ENCODE assay signal across 25 cellular contexts in genomic region chr20:61290721-61291120, GRCh38. TPM values are rescaled to one million over a fixed set of nuclear protein-coding genes. Genes with fewer than 3 reads are reported as not detected.
A peak's percentile ranks its signal among the peaks of the same experiment; 100 is the strongest.
DNase-seq lines count a peak whose midpoint lies in the region; ATAC-seq, FAIRE-seq and TF ChIP-seq lines count a peak whose summit lies in the region.
"Had no signal": no experiment of that assay in that cellular context is flagged by ENCODE, and none has a peak within 500 bp of the region (broad histone marks: within the 10 kb centered on the region; RNA-seq: fewer than 3 reads in every experiment).

No MANE protein-coding gene starts in this region.

- TF ChIP-seq EP300 in HepG2 (IDR thresholded peaks at IDR 0.05; ENCODE audit: low read depth in 2 of 2, low read length in 2 of 2) (no peak), HepG2 (CRISPR knock-in tag; IDR thresholded peaks at IDR 0.05; ENCODE audit: borderline replicate concordance) (no peak)

- intact Hi-C loops in HepG2 (cut with micrococcal nuclease; ENCODE audit: unreplicated experiment), result no loop called here
- intact Hi-C loops in right lobe of liver (cut with DNase I), result no loop called here

- H3K9ac ChIP-seq in HepG2 (ENCODE audit: insufficient read depth, low read depth, low read length), result no peak overlapping the region
- H3K9ac ChIP-seq: BLaER1 had no signal

- CTCF ChIA-PET in HepG2 (lab: Yijun Ruan, JAX; ENCODE audit: low intra/inter-chr PET ratio, low total read pairs), result no interaction called here

- no TSS peak for BruUV-seq in HepG2 (replicated peaks; lab: Mats Ljungman, UMichigan)

- H3K27me3 ChIP-seq in HepG2 (ENCODE audit: control insufficient read depth in 1 of 2, insufficient read depth in 2 of 2, low read length in 2 of 2), result peaks cover 4 to 50% of the 10 kb centered on the region in 2 experiments; a peak in 2 of 5 replicates
- no peaks in the 10 kb centered on the region for H3K27me3 ChIP-seq in right lobe of liver
- H3K27me3 ChIP-seq in ectodermal cell (ENCODE audit: control insufficient read depth, insufficient read depth, low read length, poor library complexity, severe bottlenecking), result no peaks in the 10 kb centered on the region
- H3K27me3 ChIP-seq: BE2C, BLaER1 had no signal

- no peaks in the 10 kb centered on the region for H3K9me3 ChIP-seq in HepG2 (ENCODE audit: low read length)
- H3K9me3 ChIP-seq in right lobe of liver, result no peaks in the 10 kb centered on the region
- H3K9me3 ChIP-seq in ectodermal cell (ENCODE audit: control insufficient read depth, low read length), result no peaks in the 10 kb centered on the region
- H3K9me3 ChIP-seq: A549, BE2C had no signal

- H3K27ac ChIP-seq in HepG2 (ENCODE audit: extremely low read length, insufficient read depth, low read length) (no peak overlapping the region), right lobe of liver (no peak overlapping the region), ectodermal cell (ENCODE audit: insufficient read depth, low read depth, low read length, poor library complexity, severe bottlenecking) (peak overlapping the region; percentile 67)
- H3K27ac ChIP-seq: 22Rv1, A549, BLaER1 had no signal

- in situ Hi-C loops in HepG2 (cut with HindIII; ENCODE audit: extremely low pct_ligation_motif_present, low pct_unique_long_range_greater_than_20kb), result no loop called here

- TF ChIP-seq CTCF in HepG2 (CRISPR knock-in tag; IDR thresholded peaks at IDR 0.05) (no peak), right lobe of liver (IDR thresholded peaks at IDR 0.05) (no peak)

- H2AFZ ChIP-seq in HepG2 (ENCODE audit: low read length), result no peak overlapping the region

- POLR2A ChIA-PET in HepG2 (lab: Yijun Ruan, JAX), result no interaction called here

- H3K4me3 ChIP-seq in HepG2 (replicated peaks in 1 of 3; ENCODE audit: insufficient read depth in 1 of 3, low read depth in 2 of 3, low read length in 3 of 3) (no peak overlapping the region), right lobe of liver (no peak overlapping the region), ectodermal cell (ENCODE audit: insufficient read depth, low read depth, low read length) (no peak overlapping the region)
- H3K4me3 ChIP-seq: A549, BLaER1, GM12878 had no signal

- ATAC-seq in HepG2, result no peak
- no peak for ATAC-seq in right lobe of liver
- no peak for ATAC-seq in GM19467 (IDR thresholded peaks at IDR 0.05; ENCODE audit: unreplicated experiment)
- ATAC-seq: A549, GM12878 had no signal

- H3K4me1 ChIP-seq in HepG2 (ENCODE audit: insufficient read depth, low read length) (no peaks in the 10 kb centered on the region), right lobe of liver (no peaks in the 10 kb centered on the region), ectodermal cell (ENCODE audit: control insufficient read depth, insufficient read depth, low read length) (peaks cover 9% of the 10 kb centered on the region)
- H3K4me1 ChIP-seq: BE2C had no signal

- H3K36me3 ChIP-seq in HepG2 (replicated peaks in 1 of 2; ENCODE audit: control insufficient read depth in 1 of 2, insufficient read depth in 2 of 2, low read length in 2 of 2) (no peaks in the 10 kb centered on the region), right lobe of liver (no peaks in the 10 kb centered on the region), ectodermal cell (ENCODE audit: control insufficient read depth, insufficient read depth, low read length) (no peaks in the 10 kb centered on the region)
- H3K36me3 ChIP-seq: BE2C, BLaER1 had no signal

- no peak for FAIRE-seq in HepG2 (lab: Jason Lieb, UNC)
- FAIRE-seq: A549, GM12878, GM12892, GM18507 had no signal

- H3K4me2 ChIP-seq in HepG2 (ENCODE audit: low read depth, low read length), result no peak overlapping the region
- H3K4me2 ChIP-seq: A549, BLaER1 had no signal

- H3K79me2 ChIP-seq in HepG2 (ENCODE audit: insufficient read depth, low read length), result no peaks in the 10 kb centered on the region

- no peak for TF ChIP-seq RAD21 in HepG2 (CRISPR knock-in tag; IDR thresholded peaks at IDR 0.05)

- DNase-seq in HepG2 (ENCODE audit: low spot score) (no peak), right lobe of liver (no peak), NCI-H1436 (lab: John Stamatoyannopoulos, UW) (no peak)
- DNase-seq: BE2C; C1 segment of cervical spinal cord; CD4-positive, alpha-beta memory T cell; CD4-positive, CD25-positive, alpha-beta regulatory T cell; CD8-positive, alpha-beta memory T cell; COR-L47; DMS 273 treated with DMSO at 0.1 percent for 48 hours; DMS153; DMS53; DMS79; DND-41; EL; GDM1 had no signal

- no peaks in the 10 kb centered on the region for H4K20me1 ChIP-seq in HepG2 (ENCODE audit: insufficient read depth, low read length)
- H4K20me1 ChIP-seq: BLaER1 had no signal

- WGBS in HepG2 (ENCODE audit: low lambda C conversion rate), result 1% methylated on average over 4 of the region's 4 CpGs
- WGBS in right lobe of liver (ENCODE audit: insufficient coverage, low coverage, low lambda C conversion rate, missing lambda C conversion rate), result 32% methylated on average over 3 of the region's 4 CpGs
- WGBS in ectodermal cell, 2 experiments, result 91 to 97% methylated on average over 4 of the region's 4 CpGs

- TF ChIP-seq POLR2A in HepG2 (IDR thresholded peaks at IDR 0.05; ENCODE audit: insufficient read depth in 1 of 2, low read depth in 2 of 2, low read length in 2 of 2) (no peak), right lobe of liver (IDR thresholded peaks at IDR 0.05) (no peak)

TF ChIP-seq in HepG2, 621 proteins besides CTCF, POLR2A, EP300 and RAD21:
- no peak for TF ChIP-seq ZNF530 (CRISPR knock-in tag; IDR thresholded peaks at IDR 0.05; ENCODE audit: low read depth)
- TF ChIP-seq SALL1 (CRISPR knock-in tag; IDR thresholded peaks at IDR 0.05), result no peak
- peak; percentile 80 for TF ChIP-seq ZNF329 (CRISPR knock-in tag; IDR thresholded peaks at IDR 0.05; ENCODE audit: low read depth)
- TF ChIP-seq CHCHD3 (CRISPR knock-in tag; IDR thresholded peaks at IDR 0.05), result no peak

RNA-seq across cellular contexts. Expression of gene CDH4, which starts 38.7 kb away (rescaled TPM):
- total RNA-seq in HepG2 (2016; rRNA removed; fragmentation: Illumina TruSeq; extraction: Trizol) (not detected in 2 replicates), right lobe of liver (under 1 TPM in 3 of 6 experiments, not detected in 3; 0.02 to 0.14 (median 0.09) TPM)
- total RNA-seq in HepG2 (2016; cell fraction: cytosol; rRNA removed; fragmentation: Illumina TruSeq; extraction: Trizol; ENCODE audit: low read depth), result not detected in 2 replicates
- not detected in 2 replicates for total RNA-seq in HepG2 (2016; cell fraction: insoluble cytoplasmic fraction; rRNA removed; fragmentation: Illumina TruSeq; extraction: Trizol)
- not detected in 2 replicates for total RNA-seq in HepG2 (2016; cell fraction: membrane; rRNA removed; fragmentation: Illumina TruSeq; extraction: Trizol)
- not detected in 2 replicates for total RNA-seq in HepG2 (2016; cell fraction: nucleus; rRNA removed; fragmentation: Illumina TruSeq; extraction: Trizol)
- not detected in 2 replicates for polyA plus RNA-seq in HepG2 (2011; rRNA removed)
- polyA plus RNA-seq in HepG2 (2011; cell fraction: cytosol; rRNA removed), result not detected in 2 replicates
- not detected in 2 replicates for polyA plus RNA-seq in HepG2 (2011; cell fraction: nucleus; rRNA removed)
- 0.56 and 0.76 TPM in 2 replicates for polyA plus RNA-seq in HepG2 (2012)
- not detected in 2 replicates for polyA plus RNA-seq in HepG2 (2016; cell fraction: cytosol; fragmentation: Illumina TruSeq; extraction: Trizol; ENCODE audit: low read depth)
- polyA plus RNA-seq in HepG2 (2016; cell fraction: insoluble cytoplasmic fraction; fragmentation: Illumina TruSeq; extraction: Trizol; ENCODE audit: low read depth), result not detected in 2 replicates
- not detected in 2 replicates for polyA plus RNA-seq in HepG2 (2016; cell fraction: membrane; fragmentation: Illumina TruSeq; extraction: Trizol; ENCODE audit: low read depth)
- not detected in 2 replicates for polyA plus RNA-seq in HepG2 (2016; cell fraction: nucleus; fragmentation: Illumina TruSeq; extraction: Trizol; ENCODE audit: insufficient read depth, low read depth)
- polyA minus RNA-seq in HepG2 (2011; rRNA and poly(A)+ RNA removed; ENCODE audit: low replicate concordance), result not detected in 2 replicates
- polyA minus RNA-seq in HepG2 (2011; cell fraction: cytosol; rRNA and poly(A)+ RNA removed), result not detected in 2 replicates
- polyA minus RNA-seq in HepG2 (2011; cell fraction: nucleus; rRNA and poly(A)+ RNA removed), result not detected in 2 replicates
- polyA plus RNA-seq in ectodermal cell (2013, experiment 1 of 4), result 9.3 TPM
- polyA plus RNA-seq in ectodermal cell (2013, experiment 2 of 4), result 8.6 TPM
- 9.8 TPM for polyA plus RNA-seq in ectodermal cell (2013, experiment 3 of 4)
- polyA plus RNA-seq in ectodermal cell (2013, experiment 4 of 4), result 10.7 TPM
- total RNA-seq: CD8-positive, alpha-beta memory T cell; GM12878 had no signal
- polyA plus RNA-seq: CD14-positive monocyte, GM12878 had no signal
